8 cellular contexts compared by ENCODE assay signal in the genomic region with DNA sequence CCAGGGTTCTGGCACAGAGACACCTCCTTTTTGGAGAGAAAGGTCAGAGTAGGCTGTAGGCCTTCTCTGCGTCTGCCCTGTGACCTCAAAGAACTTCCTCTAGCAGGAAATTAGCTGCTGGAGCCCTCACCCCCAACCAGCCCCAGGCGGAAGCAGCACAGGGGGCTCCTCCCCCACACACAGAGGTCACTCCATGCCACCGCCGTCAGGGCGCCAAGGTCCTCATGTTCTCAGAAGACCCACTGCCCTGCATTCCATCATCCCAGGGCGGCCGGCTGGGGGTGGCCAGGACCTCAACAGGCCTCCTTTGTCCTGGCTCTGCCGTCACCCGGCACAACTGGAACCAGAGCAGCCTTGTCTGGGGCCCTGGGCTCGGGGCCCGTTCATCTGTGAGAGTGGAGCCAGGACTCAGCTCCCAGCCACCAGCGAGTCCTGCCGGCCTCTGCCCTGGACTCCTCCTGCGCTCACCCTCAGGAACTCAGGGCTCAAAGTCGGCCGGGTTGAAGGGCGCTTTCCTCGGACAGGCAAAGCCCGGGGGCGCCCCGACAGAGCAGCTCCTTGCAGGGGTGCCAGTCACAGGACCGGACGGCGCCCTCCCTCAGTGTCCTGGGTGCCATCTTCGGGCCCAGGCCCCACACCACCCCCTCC. TPM values are rescaled to one million over a fixed set of nuclear protein-coding genes. Genes with fewer than 3 reads are reported as not detected.
DNase-seq lines count a peak whose midpoint lies in the region; ATAC-seq and TF ChIP-seq lines count a peak whose summit lies in the region.

No MANE protein-coding gene starts in this region.

- H3K27me3 Mint-ChIP-seq in activated CD8-positive, alpha-beta memory T cell treated with anti-CD3 and anti-CD28 coated beads, Interleukin-2, amount 10 ng/mL, durations not matched to agents 7 days and 5 days = no peaks in the 10 kb centered on the region
- H3K27me3 Mint-ChIP-seq in naive thymus-derived CD4-positive, alpha-beta T cell = peaks cover 0 to 3% (median 0%) of the 10 kb centered on the region in 5 donors

- H3K9me3 ChIP-seq in Karpas-422 (ENCODE audit: low read length) (no peaks in the 10 kb centered on the region), upper lobe of right lung (no peaks in the 10 kb centered on the region)
- no peaks in the 10 kb centered on the region for H3K9me3 ChIP-seq in naive thymus-derived CD4-positive, alpha-beta T cell (ENCODE audit: control insufficient read depth in 2 of 3, low read length in 3 of 3)

- TF ChIP-seq CTCF in C4-2B (conservative IDR thresholded peaks at IDR 0.05) (no peak), upper lobe of right lung (IDR thresholded peaks at IDR 0.05) (no peak)

- no peaks in the 10 kb centered on the region for H3K9me3 Mint-ChIP-seq in activated CD8-positive, alpha-beta memory T cell treated with anti-CD3 and anti-CD28 coated beads, Interleukin-2, amount 10 ng/mL, durations not matched to agents 7 days and 5 days (ENCODE audit: low read depth)
- H3K9me3 Mint-ChIP-seq in naive thymus-derived CD4-positive, alpha-beta T cell = peaks cover 0 to 7% (median 0%) of the 10 kb centered on the region in 11 donors

- H3K4me3 ChIP-seq in Karpas-422 (ENCODE audit: low read length) (peak overlapping the region; percentile 88), upper lobe of right lung (peak overlapping the region; percentile 93)
- H3K4me3 ChIP-seq in naive thymus-derived CD4-positive, alpha-beta T cell (ENCODE audit: low read length) = peak overlapping the region; percentile 91

- H3K4me3 Mint-ChIP-seq in activated CD8-positive, alpha-beta memory T cell treated with anti-CD3 and anti-CD28 coated beads, Interleukin-2, amount 10 ng/mL, durations not matched to agents 7 days and 5 days = peak overlapping the region; percentile 88
- peak overlapping the region; percentile 89 to 99 (median 92) for H3K4me3 Mint-ChIP-seq in naive thymus-derived CD4-positive, alpha-beta T cell

- CTCF ChIA-PET in activated CD8-positive, alpha-beta memory T cell treated with anti-CD3 and anti-CD28 coated beads, Interleukin-2, amount 10 ng/mL, durations not matched to agents 7 days and 5 days (lab: Charles Lee) = interaction anchor here (1.1 to 17.0 kb wide), 6 partner anchors 9 to 49 kb away, joined by 5 to 257 read pairs (median 11); no protein-coding TSS in a partner anchor
- CTCF ChIA-PET in naive thymus-derived CD4-positive, alpha-beta T cell (lab: Charles Lee) = interaction anchor here (0.9 to 5.5 kb wide), 3 partner anchors 8 to 49 kb away, joined by 3 to 52 read pairs (median 6); no protein-coding TSS in a partner anchor

- peak overlapping the region; percentile 88 for H3K27ac Mint-ChIP-seq in activated CD8-positive, alpha-beta memory T cell treated with anti-CD3 and anti-CD28 coated beads, Interleukin-2, amount 10 ng/mL, durations not matched to agents 7 days and 5 days
- H3K27ac Mint-ChIP-seq in naive thymus-derived CD4-positive, alpha-beta T cell = peak overlapping the region; percentile 81 to 94 (median 92)

- no peak overlapping the region for H2AFZ ChIP-seq in Karpas-422 (ENCODE audit: low read length)

- H3K27ac ChIP-seq in C4-2B (peak overlapping the region; percentile 97), Karpas-422 (ENCODE audit: low read length) (peak overlapping the region; percentile 92), upper lobe of right lung (peak overlapping the region; percentile 86)
- peak overlapping the region; percentile 77 for H3K27ac ChIP-seq in naive thymus-derived CD4-positive, alpha-beta T cell (ENCODE audit: low read depth, low read length)

- H3K9me2 ChIP-seq in Karpas-422 (replicated peaks; ENCODE audit: insufficient read depth, low read length) = no peaks in the 10 kb centered on the region

- in situ Hi-C loops in G401 (cut with HindIII; ENCODE audit: low sequenced_read_pairs) = no loop called here

- intact Hi-C loops in naive thymus-derived CD4-positive, alpha-beta T cell (cut with micrococcal nuclease) = loop anchor here (5.0 to 10.0 kb wide), 3 partner anchors 125 to 1400 kb away; partner anchors contain the start of genes JMJD6 (in 1 of the 2) and METTL23 (in 1 of the 2)
- intact Hi-C loops in upper lobe of right lung (cut with DNase I) = no loop called here

- H3K4me1 ChIP-seq in Karpas-422 (ENCODE audit: low read length) = peaks cover 76% of the 10 kb centered on the region
- peaks cover 59 to 60% of the 10 kb centered on the region in 2 donors for H3K4me1 ChIP-seq in naive thymus-derived CD4-positive, alpha-beta T cell (ENCODE audit: control insufficient read depth in 2 of 2, insufficient read depth in 2 of 2, low read length in 2 of 2)
- peaks cover 51% of the 10 kb centered on the region for H3K4me1 ChIP-seq in upper lobe of right lung

- DNase-seq in Karpas-422 (peak; percentile 93), upper lobe of right lung (peak; percentile 91), G401 (ENCODE audit: low spot score) (no peak), NCI-H82 (lab: John Stamatoyannopoulos, UW) (no peak)
- DNase-seq in activated CD8-positive, alpha-beta memory T cell treated with anti-CD3 and anti-CD28 coated beads, Interleukin-2, amount 10 ng/mL, durations not matched to agents 7 days and 5 days = peak; percentile 91
- DNase-seq in naive thymus-derived CD4-positive, alpha-beta T cell = peak in 7 of 9 donors; percentile 46 to 71 (median 59)

- ATAC-seq in activated CD8-positive, alpha-beta memory T cell treated with anti-CD3 and anti-CD28 coated beads, Interleukin-2, amount 10 ng/mL, durations not matched to agents 7 days and 5 days = peak; percentile 27
- ATAC-seq in esophagus mucosa = peak; percentile 3
- ATAC-seq in naive thymus-derived CD4-positive, alpha-beta T cell = peak; percentile 39
- peak; percentile 63 for ATAC-seq in upper lobe of right lung

- H3K79me2 ChIP-seq in Karpas-422 (ENCODE audit: low read length) = peaks cover 56% of the 10 kb centered on the region

- H3K36me3 Mint-ChIP-seq in activated CD8-positive, alpha-beta memory T cell treated with anti-CD3 and anti-CD28 coated beads, Interleukin-2, amount 10 ng/mL, durations not matched to agents 7 days and 5 days = peaks cover 37% of the 10 kb centered on the region
- peaks cover 4 to 51% (median 19%) of the 10 kb centered on the region in 5 donors for H3K36me3 Mint-ChIP-seq in naive thymus-derived CD4-positive, alpha-beta T cell

- H3K27me3 ChIP-seq in Karpas-422 (ENCODE audit: low read length) = no peaks in the 10 kb centered on the region
- H3K27me3 ChIP-seq in naive thymus-derived CD4-positive, alpha-beta T cell (ENCODE audit: control insufficient read depth in 2 of 2, insufficient read depth in 2 of 2, low read length in 2 of 2) = no peaks in the 10 kb centered on the region
- no peaks in the 10 kb centered on the region for H3K27me3 ChIP-seq in upper lobe of right lung

- peaks cover 6% of the 10 kb centered on the region; the same call in 1 of the 2 replicates for H4K20me1 ChIP-seq in Karpas-422 (ENCODE audit: insufficient read depth, low read depth, low read length)

- peak overlapping the region; percentile 96 for H3K9ac ChIP-seq in Karpas-422 (ENCODE audit: low read length)

- H3K36me3 ChIP-seq in Karpas-422 (ENCODE audit: insufficient read depth, low read length) (peaks cover 13% of the 10 kb centered on the region), upper lobe of right lung (peaks cover 36% of the 10 kb centered on the region)
- peaks cover 15 to 61% (median 16%) of the 10 kb centered on the region in 3 experiments for H3K36me3 ChIP-seq in naive thymus-derived CD4-positive, alpha-beta T cell (ENCODE audit: control insufficient read depth in 2 of 3, insufficient read depth in 3 of 3, low read length in 3 of 3)

- peak overlapping the region; percentile 98 for H3K4me2 ChIP-seq in Karpas-422 (ENCODE audit: low read depth, low read length, poor library complexity, severe bottlenecking)

- POLR2A ChIA-PET in naive thymus-derived CD4-positive, alpha-beta T cell (lab: Charles Lee) = interaction anchor here (0.7 to 27.3 kb wide), 17 partner anchors 3 to 1393 kb away, joined by 3 to 898 read pairs (median 6); partner anchors contain the start of genes AFMID, C17orf99, SYNGR2 and TK1

- H3K4me1 Mint-ChIP-seq in activated CD8-positive, alpha-beta memory T cell treated with anti-CD3 and anti-CD28 coated beads, Interleukin-2, amount 10 ng/mL, durations not matched to agents 7 days and 5 days = peaks cover 49% of the 10 kb centered on the region
- H3K4me1 Mint-ChIP-seq in naive thymus-derived CD4-positive, alpha-beta T cell = peaks cover 26 to 54% (median 44%) of the 10 kb centered on the region in 7 donors

RNA-seq across cellular contexts. Expression of gene TMC6, which starts 1.2 kb away (rescaled TPM):
- 70.7 and 179 TPM in 2 replicates for total RNA-seq in Karpas-422 (2014; rRNA removed; shearing (Covaris generic); ENCODE audit: low replicate concordance)
- 100 to 1,000 TPM; 347 to 431 TPM for total RNA-seq in activated CD8-positive, alpha-beta memory T cell treated with anti-CD3 and anti-CD28 coated beads, Interleukin-2, amount 10 ng/mL, durations not matched to agents 7 days and 5 days
- total RNA-seq in esophagus mucosa (50.2 TPM), upper lobe of right lung (176 TPM)
- total RNA-seq in naive thymus-derived CD4-positive, alpha-beta T cell = 100 to 1,000 TPM; 574 to 808 (median 773) TPM
- polyA plus RNA-seq in naive thymus-derived CD4-positive, alpha-beta T cell = 100 to 1,000 TPM; 165 to 247 TPM
- total RNA-seq in G401 (2014; rRNA removed; shearing (Covaris generic)) = 50.5 and 69.0 TPM in 2 replicates

RNA-seq across cellular contexts. Expression of gene TMC8, which starts 3.2 kb away (rescaled TPM):
- total RNA-seq in Karpas-422 (2014; rRNA removed; shearing (Covaris generic); ENCODE audit: low replicate concordance) = 57.9 and 113 TPM in 2 replicates
- total RNA-seq in activated CD8-positive, alpha-beta memory T cell treated with anti-CD3 and anti-CD28 coated beads, Interleukin-2, amount 10 ng/mL, durations not matched to agents 7 days and 5 days = 100 to 1,000 TPM; 251 to 292 TPM
- total RNA-seq in esophagus mucosa (2.0 TPM), upper lobe of right lung (26.6 TPM)
- total RNA-seq in naive thymus-derived CD4-positive, alpha-beta T cell = 100 to 1,000 TPM; 423 to 593 (median 509) TPM
- polyA plus RNA-seq in naive thymus-derived CD4-positive, alpha-beta T cell = 100 to 1,000 TPM in 1 of 2 donors, 10 to 100 TPM in 1; 94.4 to 217 TPM
- 0.14 TPM in 1 of 2 replicates, not detected in the other for total RNA-seq in G401 (2014; rRNA removed; shearing (Covaris generic))

RNA-seq across cellular contexts. Expression of gene C17orf99, which starts 18.8 kb away (rescaled TPM):
- total RNA-seq in Karpas-422 (2014; rRNA removed; shearing (Covaris generic); ENCODE audit: low replicate concordance) = not detected in 2 replicates
- total RNA-seq in activated CD8-positive, alpha-beta memory T cell treated with anti-CD3 and anti-CD28 coated beads, Interleukin-2, amount 10 ng/mL, durations not matched to agents 7 days and 5 days = not detected
- 0.44 TPM for total RNA-seq in esophagus mucosa
- total RNA-seq in naive thymus-derived CD4-positive, alpha-beta T cell = 1 to 10 TPM in 1 of 5 experiments, under 1 TPM in 1, not detected in 3; 0.10 to 1.0 TPM
- not detected for polyA plus RNA-seq in naive thymus-derived CD4-positive, alpha-beta T cell
- not detected for total RNA-seq in upper lobe of right lung
- not detected in 2 replicates for total RNA-seq in G401 (2014; rRNA removed; shearing (Covaris generic))

RNA-seq across cellular contexts. Expression of gene SYNGR2, which starts 41.0 kb away (rescaled TPM):
- 31.9 and 33.6 TPM in 2 replicates for total RNA-seq in Karpas-422 (2014; rRNA removed; shearing (Covaris generic); ENCODE audit: low replicate concordance)
- total RNA-seq in activated CD8-positive, alpha-beta memory T cell treated with anti-CD3 and anti-CD28 coated beads, Interleukin-2, amount 10 ng/mL, durations not matched to agents 7 days and 5 days = 10 to 100 TPM; 41.2 to 80.3 TPM
- total RNA-seq in esophagus mucosa = 73.0 TPM
- total RNA-seq in naive thymus-derived CD4-positive, alpha-beta T cell = 100 to 1,000 TPM in 1 of 5 experiments, 10 to 100 TPM in 4; 47.6 to 109 (median 58.6) TPM
- 100 to 1,000 TPM in 1 of 2 donors, 10 to 100 TPM in 1; 94.6 to 118 TPM for polyA plus RNA-seq in naive thymus-derived CD4-positive, alpha-beta T cell
- total RNA-seq in upper lobe of right lung = 206 TPM
- 67.0 and 71.8 TPM in 2 replicates for total RNA-seq in G401 (2014; rRNA removed; shearing (Covaris generic))

RNA-seq across cellular contexts. Expression of gene TK1, which starts 59.5 kb away (rescaled TPM):
- 22.7 and 48.0 TPM in 2 replicates for total RNA-seq in Karpas-422 (2014; rRNA removed; shearing (Covaris generic); ENCODE audit: low replicate concordance)
- total RNA-seq in activated CD8-positive, alpha-beta memory T cell treated with anti-CD3 and anti-CD28 coated beads, Interleukin-2, amount 10 ng/mL, durations not matched to agents 7 days and 5 days = 100 to 1,000 TPM; 145 to 164 TPM
- total RNA-seq in esophagus mucosa = 33.3 TPM
- 10 to 100 TPM in 1 of 5 experiments, 1 to 10 TPM in 1, under 1 TPM in 1, not detected in 2; 0.29 to 57.7 (median 1.0) TPM for total RNA-seq in naive thymus-derived CD4-positive, alpha-beta T cell
- under 1 TPM; 0.20 to 0.28 TPM for polyA plus RNA-seq in naive thymus-derived CD4-positive, alpha-beta T cell
- 3.3 TPM for total RNA-seq in upper lobe of right lung
- 76.8 and 84.5 TPM in 2 replicates for total RNA-seq in G401 (2014; rRNA removed; shearing (Covaris generic))

Comparison
In these comparisons a context has a peak if more than half of its experiments do, and no peak if none do; other contexts are left out.
1. DNase-seq: peak in Karpas-422 (single experiment), activated CD8-positive, alpha-beta memory T cell treated with anti-CD3 and anti-CD28 coated beads, Interleukin-2, amount 10 ng/mL, durations not matched to agents 7 days and 5 days (single experiment), naive thymus-derived CD4-positive, alpha-beta T cell (7 of 9) and upper lobe of right lung (single experiment); none in G401 (single experiment) and NCI-H82 (single experiment).
2. ATAC-seq: peak in every context shown above with its lines; median percentile 63 in upper lobe of right lung; 39 in naive thymus-derived CD4-positive, alpha-beta T cell; 27 in activated CD8-positive, alpha-beta memory T cell treated with anti-CD3 and anti-CD28 coated beads, Interleukin-2, amount 10 ng/mL, durations not matched to agents 7 days and 5 days; 3 in esophagus mucosa.
3. Peak in every context shown above with its lines, with median percentiles within 50 percentile points of each other: H3K27ac ChIP-seq and H3K4me3 ChIP-seq.